In genomic region chr16:11497329-11497805, GRCh38 we compare ENCODE assay signal across 1 cellular context.
TF ChIP-seq lines count a peak whose summit lies in the region.

No MANE protein-coding gene starts in this region.

TF ChIP-seq in HEK293, 187 proteins besides CTCF, POLR2A, EP300 and RAD21 (continued from another document):
- TF ChIP-seq ZNF704 (tag by site-specific recombination; IDR thresholded peaks at IDR 0.05) (no peak), ZBTB48 (tag by site-specific recombination; IDR thresholded peaks at IDR 0.05) (no peak)
